In genomic region chr19:4567584-4568071, GRCh38 we compare ENCODE assay signal across 8 cellular contexts. TPM values are rescaled to one million over a fixed set of nuclear protein-coding genes. Genes with fewer than 3 reads are reported as not detected.
DNase-seq lines count a peak whose midpoint lies in the region; ATAC-seq lines count a peak whose summit lies in the region.

No MANE protein-coding gene starts in this region.

- H3K4me3 ChIP-seq in CD8-positive, alpha-beta memory T cell (ENCODE audit: low read length): no peak overlapping the region
- H3K4me3 ChIP-seq in naive thymus-derived CD4-positive, alpha-beta T cell (ENCODE audit: low read length): no peak overlapping the region

- no peaks in the 10 kb centered on the region for H3K9me3 Mint-ChIP-seq in CD8-positive, alpha-beta memory T cell
- peaks cover 0 to 1% (median 0%) of the 10 kb centered on the region in 11 donors for H3K9me3 Mint-ChIP-seq in naive thymus-derived CD4-positive, alpha-beta T cell
- no peaks in the 10 kb centered on the region for H3K9me3 Mint-ChIP-seq in stimulated activated naive CD8-positive, alpha-beta T cell treated with anti-CD3 and anti-CD28 coated beads, Interleukin-15, amount 100 ng/mL, for 72 hours

- H3K4me3 Mint-ChIP-seq in CD8-positive, alpha-beta memory T cell: no peak overlapping the region
- no peak overlapping the region for H3K4me3 Mint-ChIP-seq in naive thymus-derived CD4-positive, alpha-beta T cell
- H3K4me3 Mint-ChIP-seq in stimulated activated naive CD8-positive, alpha-beta T cell treated with anti-CD3 and anti-CD28 coated beads, Interleukin-15, amount 100 ng/mL, for 72 hours: no peak overlapping the region

- POLR2A ChIA-PET in CD8-positive, alpha-beta memory T cell (lab: Charles Lee): interaction anchor here (0.6 kb wide), 1 partner anchor 224 kb away, joined by 5 read pairs; the partner anchor contains the start of gene FEM1A
- POLR2A ChIA-PET in naive thymus-derived CD4-positive, alpha-beta T cell (lab: Charles Lee): no interaction called here

- H3K27ac ChIP-seq in CD8-positive, alpha-beta memory T cell (ENCODE audit: low read depth, low read length): no peak overlapping the region
- no peak overlapping the region for H3K27ac ChIP-seq in naive thymus-derived CD4-positive, alpha-beta T cell (ENCODE audit: low read depth, low read length)

- H3K4me1 ChIP-seq in CD8-positive, alpha-beta memory T cell (ENCODE audit: insufficient read depth, low read length): no peaks in the 10 kb centered on the region
- H3K4me1 ChIP-seq in naive thymus-derived CD4-positive, alpha-beta T cell (ENCODE audit: control insufficient read depth in 2 of 2, insufficient read depth in 2 of 2, low read length in 2 of 2): no peaks in the 10 kb centered on the region

- ATAC-seq in naive thymus-derived CD4-positive, alpha-beta T cell: peak; percentile 71
- ATAC-seq in stimulated activated naive CD8-positive, alpha-beta T cell treated with anti-CD3 and anti-CD28 coated beads, Interleukin-15, amount 100 ng/mL, for 72 hours: peak; percentile 85

- no peaks in the 10 kb centered on the region for H3K9me3 ChIP-seq in CD8-positive, alpha-beta memory T cell (ENCODE audit: low read length)
- H3K9me3 ChIP-seq in naive thymus-derived CD4-positive, alpha-beta T cell (ENCODE audit: control insufficient read depth in 2 of 3, low read length in 3 of 3): no peaks in the 10 kb centered on the region

- H3K27me3 Mint-ChIP-seq in CD8-positive, alpha-beta memory T cell: peaks cover 6 to 11% of the 10 kb centered on the region in 2 donors
- H3K27me3 Mint-ChIP-seq in naive thymus-derived CD4-positive, alpha-beta T cell: peaks cover 0 to 10% (median 0%) of the 10 kb centered on the region in 5 donors
- peaks cover 11% of the 10 kb centered on the region for H3K27me3 Mint-ChIP-seq in stimulated activated naive CD8-positive, alpha-beta T cell treated with anti-CD3 and anti-CD28 coated beads, Interleukin-15, amount 100 ng/mL, for 72 hours

- H3K4me1 Mint-ChIP-seq in CD8-positive, alpha-beta memory T cell: no peaks in the 10 kb centered on the region
- H3K4me1 Mint-ChIP-seq in naive thymus-derived CD4-positive, alpha-beta T cell: peaks cover 0 to 2% (median 0%) of the 10 kb centered on the region in 7 donors
- H3K4me1 Mint-ChIP-seq in stimulated activated naive CD8-positive, alpha-beta T cell treated with anti-CD3 and anti-CD28 coated beads, Interleukin-15, amount 100 ng/mL, for 72 hours: no peaks in the 10 kb centered on the region

- H3K27me3 ChIP-seq in CD8-positive, alpha-beta memory T cell (ENCODE audit: insufficient read depth, low read length, poor library complexity, severe bottlenecking): no peaks in the 10 kb centered on the region
- no peaks in the 10 kb centered on the region for H3K27me3 ChIP-seq in naive thymus-derived CD4-positive, alpha-beta T cell (ENCODE audit: control insufficient read depth in 2 of 2, insufficient read depth in 2 of 2, low read length in 2 of 2)

- intact Hi-C loops in naive thymus-derived CD4-positive, alpha-beta T cell (cut with micrococcal nuclease): loop anchor here (1.0 kb wide), 1 partner anchor 69 kb away; no protein-coding TSS in a partner anchor

- no peaks in the 10 kb centered on the region for H3K36me3 Mint-ChIP-seq in CD8-positive, alpha-beta memory T cell
- no peaks in the 10 kb centered on the region for H3K36me3 Mint-ChIP-seq in naive thymus-derived CD4-positive, alpha-beta T cell

- H3K36me3 ChIP-seq in CD8-positive, alpha-beta memory T cell (ENCODE audit: insufficient read depth, low read length): no peaks in the 10 kb centered on the region
- no peaks in the 10 kb centered on the region for H3K36me3 ChIP-seq in naive thymus-derived CD4-positive, alpha-beta T cell (ENCODE audit: control insufficient read depth in 2 of 3, insufficient read depth in 3 of 3, low read length in 3 of 3)

- CTCF ChIA-PET in CD8-positive, alpha-beta memory T cell (lab: Charles Lee): interaction anchor here (1.3 to 6.1 kb wide), 5 partner anchors 9 to 69 kb away, joined by 3 to 38 read pairs (median 8); no protein-coding TSS in a partner anchor
- CTCF ChIA-PET in naive thymus-derived CD4-positive, alpha-beta T cell (lab: Charles Lee): interaction anchor here (0.6 to 5.5 kb wide), 3 partner anchors 66 to 1445 kb away, joined by 3 to 40 read pairs (median 5); no protein-coding TSS in a partner anchor

- DNase-seq in CD8-positive, alpha-beta memory T cell: peak; percentile 26 to 70 (median 47)
- DNase-seq in Kasumi-1 (lab: John Stamatoyannopoulos, UW) (peak; percentile 17 to 19), Ammon's horn (ENCODE audit: low spot score) (no peak), NCI-H1694 treated with DMSO at 0.1 percent for 48 hours (lab: John Stamatoyannopoulos, UW) (no peak)
- DNase-seq in activated CD4-positive, alpha-beta T cell treated with anti-CD3 and anti-CD28 coated beads, Interleukin-2, amount 50 U/mL, for 1 hour: peak; percentile 61
- DNase-seq in effector CD4-positive, alpha-beta T cell: peak; percentile 44
- peak; percentile 33 to 68 (median 53) for DNase-seq in naive thymus-derived CD4-positive, alpha-beta T cell
- peak; percentile 67 to 68 for DNase-seq in stimulated activated naive CD8-positive, alpha-beta T cell treated with anti-CD3 and anti-CD28 coated beads, Interleukin-15, amount 100 ng/mL, for 72 hours

- peak overlapping the region in 1 of 8 donors; percentile 14 for H3K27ac Mint-ChIP-seq in CD8-positive, alpha-beta memory T cell
- no peak overlapping the region for H3K27ac Mint-ChIP-seq in naive thymus-derived CD4-positive, alpha-beta T cell
- peak overlapping the region in 1 of 2 donors; percentile 86 for H3K27ac Mint-ChIP-seq in stimulated activated naive CD8-positive, alpha-beta T cell treated with anti-CD3 and anti-CD28 coated beads, Interleukin-15, amount 100 ng/mL, for 72 hours

RNA-seq across cellular contexts. Expression of gene SEMA6B, which starts 8.1 kb away (rescaled TPM):
- under 1 TPM; 0.55 to 0.91 TPM for total RNA-seq in CD8-positive, alpha-beta memory T cell
- polyA plus RNA-seq in CD8-positive, alpha-beta memory T cell: not detected
- total RNA-seq in naive thymus-derived CD4-positive, alpha-beta T cell: 1 to 10 TPM in 3 of 5 experiments, under 1 TPM in 2; 0.22 to 2.4 (median 2.1) TPM
- polyA plus RNA-seq in naive thymus-derived CD4-positive, alpha-beta T cell: not detected

RNA-seq across cellular contexts. Expression of gene LRG1, which starts 27.8 kb away (rescaled TPM):
- total RNA-seq in CD8-positive, alpha-beta memory T cell: not detected
- 0.06 TPM for polyA plus RNA-seq in CD8-positive, alpha-beta memory T cell
- 1 to 10 TPM in 1 of 5 experiments, under 1 TPM in 2, not detected in 2; 0.34 to 1.6 (median 0.66) TPM for total RNA-seq in naive thymus-derived CD4-positive, alpha-beta T cell
- under 1 TPM in 1 of 2 donors, not detected in 1; 0.06 TPM for polyA plus RNA-seq in naive thymus-derived CD4-positive, alpha-beta T cell

RNA-seq across cellular contexts. Expression of gene PLIN5, which starts 32.6 kb away (rescaled TPM):
- total RNA-seq in CD8-positive, alpha-beta memory T cell: not detected
- polyA plus RNA-seq in CD8-positive, alpha-beta memory T cell: 0.29 TPM
- total RNA-seq in naive thymus-derived CD4-positive, alpha-beta T cell: 1 to 10 TPM in 3 of 5 experiments, under 1 TPM in 1, not detected in 1; 0.24 to 1.9 (median 1.8) TPM
- under 1 TPM; 0.34 to 0.55 TPM for polyA plus RNA-seq in naive thymus-derived CD4-positive, alpha-beta T cell

RNA-seq across cellular contexts. Expression of gene PLIN4, which starts 49.3 kb away (rescaled TPM):
- total RNA-seq in CD8-positive, alpha-beta memory T cell: under 1 TPM in 1 of 2 experiments, not detected in 1; 0.04 TPM
- 0.15 TPM for polyA plus RNA-seq in CD8-positive, alpha-beta memory T cell
- under 1 TPM in 3 of 5 experiments, not detected in 2; 0.11 to 0.24 (median 0.16) TPM for total RNA-seq in naive thymus-derived CD4-positive, alpha-beta T cell
- under 1 TPM; 0.08 to 0.11 TPM for polyA plus RNA-seq in naive thymus-derived CD4-positive, alpha-beta T cell

Comparison
In these comparisons a context has a peak if more than half of its experiments do, and no peak if none do; other contexts are left out.
1. DNase-seq: peak in CD8-positive, alpha-beta memory T cell (5 of 5), Kasumi-1 (2 of 2), activated CD4-positive, alpha-beta T cell treated with anti-CD3 and anti-CD28 coated beads, Interleukin-2, amount 50 U/mL, for 1 hour (single experiment), effector CD4-positive, alpha-beta T cell (single experiment), naive thymus-derived CD4-positive, alpha-beta T cell (9 of 9) and stimulated activated naive CD8-positive, alpha-beta T cell treated with anti-CD3 and anti-CD28 coated beads, Interleukin-15, amount 100 ng/mL, for 72 hours (2 of 2); none in Ammon's horn (single experiment) and NCI-H1694 treated with DMSO at 0.1 percent for 48 hours (single experiment).